In genomic region chr7:55069271-55069792, GRCh38 we compare ENCODE assay signal across 26 cellular contexts. TPM values are rescaled to one million over a fixed set of nuclear protein-coding genes. Genes with fewer than 3 reads are reported as not detected.
DNase-seq lines count a peak whose midpoint lies in the region; TF ChIP-seq lines count a peak whose summit lies in the region.
"Had no signal": no experiment of that assay in that cellular context is flagged by ENCODE, and none has a peak within 500 bp of the region (broad histone marks: within the 10 kb centered on the region; RNA-seq: fewer than 3 reads in every experiment).

No MANE protein-coding gene starts in this region.

- H3K79me2 ChIP-seq in hepatocyte (peaks cover 44% of the 10 kb centered on the region), osteoblast (ENCODE audit: insufficient read depth, low read length) (peaks cover 66% of the 10 kb centered on the region)

- TF ChIP-seq CTCF in RWPE1 (conservative IDR thresholded peaks at IDR 0.05; ENCODE audit: low read depth) = no peak
- TF ChIP-seq CTCF in hepatocyte (IDR thresholded peaks at IDR 0.05; ENCODE audit: poor library complexity) = no peak
- no peak for TF ChIP-seq CTCF in osteoblast (IDR thresholded peaks at IDR 0.05; ENCODE audit: extremely low read depth, low read depth, low read length)
- no peak for TF ChIP-seq CTCF in endodermal cell (conservative IDR thresholded peaks at IDR 0.05)

- H3K4me1 Mint-ChIP-seq in endodermal cell = peaks cover 33% of the 10 kb centered on the region

- H3K9me3 ChIP-seq in hepatocyte (ENCODE audit: low read depth) = no peaks in the 10 kb centered on the region
- no peaks in the 10 kb centered on the region for H3K9me3 ChIP-seq in osteoblast (ENCODE audit: low read depth, low read length)
- no peaks in the 10 kb centered on the region for H3K9me3 ChIP-seq in endodermal cell (ENCODE audit: control insufficient read depth, low read length)
- H3K9me3 ChIP-seq: BE2C, body of pancreas, stomach, tibial nerve had no signal

- H3K9me2 ChIP-seq in hepatocyte (replicated peaks; ENCODE audit: insufficient read depth) = no peaks in the 10 kb centered on the region

- no peak overlapping the region for H3K27ac Mint-ChIP-seq in endodermal cell
- H3K27ac Mint-ChIP-seq: activated CD4-positive, alpha-beta memory T cell treated with anti-CD3 and anti-CD28 coated beads, Interleukin-2, amount 10 ng/mL, durations not matched to agents 7 days and 5 days; activated naive CD4-positive, alpha-beta T cell treated with anti-CD3 and anti-CD28 coated beads for 36 hours; CD8-positive, alpha-beta memory T cell had no signal

- H3K27me3 ChIP-seq in hepatocyte (no peaks in the 10 kb centered on the region), osteoblast (ENCODE audit: insufficient read depth, low read length) (no peaks in the 10 kb centered on the region), endodermal cell (ENCODE audit: control insufficient read depth, insufficient read depth, low read length, poor library complexity, severe bottlenecking) (no peaks in the 10 kb centered on the region)
- H3K27me3 ChIP-seq: BE2C, body of pancreas, neural progenitor cell, stomach, tibial nerve had no signal

- intact Hi-C loops in posterior vena cava (cut with DNase I) = no loop called here

- no peaks in the 10 kb centered on the region for H3K27me3 Mint-ChIP-seq in endodermal cell (ENCODE audit: insufficient read depth)

- no peaks in the 10 kb centered on the region for H3K36me3 Mint-ChIP-seq in endodermal cell (ENCODE audit: low read depth)
- H3K36me3 Mint-ChIP-seq: CD8-positive, alpha-beta memory T cell; neural progenitor cell had no signal

- WGBS in hepatocyte (ENCODE audit: low lambda C conversion rate, missing lambda C conversion rate) = 73% methylated on average over 5 of the region's 5 CpGs
- WGBS in endodermal cell (ENCODE audit: insufficient coverage in 1 of 2, insufficient read length in 1 of 2), 2 experiments = 89 to 93% methylated on average over 2 to 5 of the region's 5 CpGs

- POLR2A ChIA-PET in RWPE1 (lab: Yijun Ruan, JAX; ENCODE audit: low non-redundant PET) = no interaction called here

- peak; percentile 42 for DNase-seq in ELR (ENCODE audit: low read depth)
- DNase-seq in RWPE1 (ENCODE audit: low spot score) = no peak
- no peak for DNase-seq in hepatocyte (ENCODE audit: low spot score)
- no peak for DNase-seq in osteoblast (ENCODE audit: insufficient read length, low spot score, missing footprints)
- no peak for DNase-seq in NCI-H187 treated with DMSO at 0.1 percent for 48 hours (lab: John Stamatoyannopoulos, UW)
- DNase-seq in endodermal cell = no peak
- DNase-seq in posterior vena cava (ENCODE audit: low spot score) = no peak
- DNase-seq in C1 segment of cervical spinal cord (lab: John Stamatoyannopoulos, UW) = no peak
- DNase-seq: activated CD4-positive, alpha-beta memory T cell treated with anti-CD3 and anti-CD28 coated beads, Interleukin-2, amount 10 ng/mL, durations not matched to agents 7 days and 5 days; activated CD4-positive, CD25-positive, alpha-beta regulatory T cell treated with anti-CD3 and anti-CD28 coated beads, Interleukin-2, amount 50 U/mL, for 72 hours; activated CD8-positive, alpha-beta memory T cell treated with anti-CD3 and anti-CD28 coated beads, Interleukin-2, amount 50 U/mL, for 48 hours; activated naive CD4-positive, alpha-beta T cell treated with anti-CD3 and anti-CD28 coated beads for 36 hours; BE2C; body of pancreas; CD8-positive, alpha-beta memory T cell; DMS153; hippocampal formation; mesendoderm; NCI-H510A treated with DMSO at 0.1 percent for 48 hours; SHP77 treated with DMSO at 0.1 percent for 48 hours; stimulated activated CD4-positive, alpha-beta T cell treated with anti-CD3 and anti-CD28 coated beads, Interleukin-2, amount 100 ng/mL, for 48 hours; stomach; T-helper 2 cell had no signal

- H3K4me1 ChIP-seq in hepatocyte (ENCODE audit: insufficient read depth) (peaks cover 60% of the 10 kb centered on the region), osteoblast (ENCODE audit: insufficient read depth, low read length) (peaks cover 66% of the 10 kb centered on the region), endodermal cell (ENCODE audit: control insufficient read depth, insufficient read depth, low read length) (peaks cover 25% of the 10 kb centered on the region)

- H3K27ac ChIP-seq in RWPE1 = peak overlapping the region; percentile 56
- H3K27ac ChIP-seq in hepatocyte = peak overlapping the region; percentile 82
- peak overlapping the region; percentile 5 for H3K27ac ChIP-seq in osteoblast (ENCODE audit: low read depth, low read length)
- no peak overlapping the region for H3K27ac ChIP-seq in endodermal cell (ENCODE audit: low read depth, low read length)
- H3K27ac ChIP-seq: neural progenitor cell had no signal

- H3K36me3 ChIP-seq in hepatocyte (replicated peaks; ENCODE audit: insufficient read depth, low read depth) (no peaks in the 10 kb centered on the region), osteoblast (ENCODE audit: insufficient read depth, low read length) (peaks cover 4% of the 10 kb centered on the region), endodermal cell (ENCODE audit: control insufficient read depth, insufficient read depth, low read length) (no peaks in the 10 kb centered on the region)
- H3K36me3 ChIP-seq: neural progenitor cell, tibial nerve had no signal

- no peak overlapping the region for H3K4me3 Mint-ChIP-seq in endodermal cell
- H3K4me3 Mint-ChIP-seq: activated CD4-positive, alpha-beta memory T cell treated with anti-CD3 and anti-CD28 coated beads, Interleukin-2, amount 10 ng/mL, durations not matched to agents 7 days and 5 days; activated naive CD4-positive, alpha-beta T cell treated with anti-CD3 and anti-CD28 coated beads for 36 hours; CD8-positive, alpha-beta memory T cell; central memory CD8-positive, alpha-beta T cell; neural progenitor cell had no signal

- H2AFZ ChIP-seq in hepatocyte = no peak overlapping the region
- H2AFZ ChIP-seq in osteoblast (ENCODE audit: low read length) = no peak overlapping the region
- H2AFZ ChIP-seq: neural progenitor cell had no signal

- H3K9ac ChIP-seq in endodermal cell (ENCODE audit: extremely low read depth, low read length, poor library complexity, severe bottlenecking) = no peak overlapping the region
- H3K9ac ChIP-seq: neural progenitor cell had no signal

- CTCF ChIA-PET in RWPE1 (lab: Yijun Ruan, JAX) = no interaction called here

- H3K4me2 ChIP-seq in hepatocyte (peak overlapping the region; percentile 60), osteoblast (ENCODE audit: insufficient read depth, low read length) (no peak overlapping the region)
- H3K4me2 ChIP-seq: neural progenitor cell had no signal

- H4K20me1 ChIP-seq in hepatocyte (ENCODE audit: insufficient read depth, poor library complexity, severe bottlenecking) (no peaks in the 10 kb centered on the region), osteoblast (ENCODE audit: insufficient read depth, low read length) (no peaks in the 10 kb centered on the region)

- H3K9me3 Mint-ChIP-seq in endodermal cell = no peaks in the 10 kb centered on the region
- H3K9me3 Mint-ChIP-seq: activated CD4-positive, alpha-beta memory T cell treated with anti-CD3 and anti-CD28 coated beads, Interleukin-2, amount 10 ng/mL, durations not matched to agents 7 days and 5 days; activated naive CD4-positive, alpha-beta T cell treated with anti-CD3 and anti-CD28 coated beads for 36 hours; CD8-positive, alpha-beta memory T cell; central memory CD8-positive, alpha-beta T cell; neural progenitor cell had no signal

- H3K4me3 ChIP-seq in hepatocyte (no peak overlapping the region), osteoblast (ENCODE audit: insufficient read depth, low read length) (no peak overlapping the region), endodermal cell (ENCODE audit: low read length) (no peak overlapping the region)
- H3K4me3 ChIP-seq: body of pancreas, neural progenitor cell, stomach, tibial nerve had no signal

RNA-seq across cellular contexts. Expression of gene EGFR, which starts 50.5 kb away (rescaled TPM):
- total RNA-seq in hepatocyte (40.6 and 51.0 TPM in 2 replicates), osteoblast (104 and 110 TPM in 2 replicates), endodermal cell (1 to 10 TPM; 5.0 to 5.8 TPM), posterior vena cava (10 to 100 TPM; 80.8 to 87.2 TPM)
- 21.6 and 28.3 TPM in 2 replicates for polyA plus RNA-seq in hepatocyte
- polyA plus RNA-seq in endodermal cell (2013, experiment 1 of 2) = 5.3 TPM
- polyA plus RNA-seq in endodermal cell (2013, experiment 2 of 2) = 5.1 TPM
- total RNA-seq: activated CD4-positive, alpha-beta memory T cell treated with anti-CD3 and anti-CD28 coated beads, Interleukin-2, amount 10 ng/mL, durations not matched to agents 7 days and 5 days; activated naive CD4-positive, alpha-beta T cell treated with anti-CD3 and anti-CD28 coated beads for 36 hours; CD8-positive, alpha-beta memory T cell had no signal
- polyA plus RNA-seq: CD8-positive, alpha-beta memory T cell had no signal
